In genomic region chr11:110297082-110297725, GRCh38 we compare ENCODE assay signal across 8 cellular contexts. TPM values are rescaled to one million over a fixed set of nuclear protein-coding genes. Genes with fewer than 3 reads are reported as not detected.
DNase-seq lines count a peak whose midpoint lies in the region; ATAC-seq lines count a peak whose summit lies in the region.

No MANE protein-coding gene starts in this region.

- peaks cover 6% of the 10 kb centered on the region for H3K9me3 Mint-ChIP-seq in activated CD4-positive, alpha-beta T cell treated with anti-CD3 and anti-CD28 coated beads, Interleukin-2, amount 10 ng/mL, durations not matched to agents 7 days and 5 days
- H3K9me3 Mint-ChIP-seq in activated naive CD8-positive, alpha-beta T cell treated with anti-CD3 and anti-CD28 coated beads for 36 hours = peaks cover 4% of the 10 kb centered on the region
- H3K9me3 Mint-ChIP-seq in immature natural killer cell = no peaks in the 10 kb centered on the region

- H3K27ac ChIP-seq in temporal lobe (ENCODE audit: low read depth, low read length) = peak overlapping the region; percentile 69

- peaks cover 6% of the 10 kb centered on the region for H3K36me3 Mint-ChIP-seq in activated CD4-positive, alpha-beta T cell treated with anti-CD3 and anti-CD28 coated beads, Interleukin-2, amount 10 ng/mL, durations not matched to agents 7 days and 5 days (ENCODE audit: low read depth)
- peaks cover 7% of the 10 kb centered on the region for H3K36me3 Mint-ChIP-seq in activated naive CD8-positive, alpha-beta T cell treated with anti-CD3 and anti-CD28 coated beads for 36 hours
- H3K36me3 Mint-ChIP-seq in immature natural killer cell = no peaks in the 10 kb centered on the region

- H3K4me1 Mint-ChIP-seq in activated CD4-positive, alpha-beta T cell treated with anti-CD3 and anti-CD28 coated beads, Interleukin-2, amount 10 ng/mL, durations not matched to agents 7 days and 5 days = peaks cover 45% of the 10 kb centered on the region
- peaks cover 35% of the 10 kb centered on the region for H3K4me1 Mint-ChIP-seq in activated naive CD8-positive, alpha-beta T cell treated with anti-CD3 and anti-CD28 coated beads for 36 hours
- H3K4me1 Mint-ChIP-seq in immature natural killer cell = peaks cover 23 to 43% of the 10 kb centered on the region in 2 donors

- no peak for DNase-seq in activated CD4-positive, alpha-beta T cell treated with anti-CD3 and anti-CD28 coated beads, Interleukin-2, amount 10 ng/mL, durations not matched to agents 7 days and 5 days
- no peak for DNase-seq in activated CD4-positive, alpha-beta T cell treated with anti-CD3 and anti-CD28 coated beads for 4 hours
- no peak for DNase-seq in activated naive CD8-positive, alpha-beta T cell treated with anti-CD3 and anti-CD28 coated beads for 36 hours
- DNase-seq in immature natural killer cell (peak in 1 of 3 donors; percentile 5), Kasumi-1 (lab: John Stamatoyannopoulos, UW) (no peak), ecto neural progenitor cell (ENCODE audit: low spot score) (no peak)

- POLR2A ChIA-PET in activated CD4-positive, alpha-beta T cell treated with anti-CD3 and anti-CD28 coated beads, Interleukin-2, amount 10 ng/mL, durations not matched to agents 7 days and 5 days (lab: Charles Lee) = no interaction called here

- peak overlapping the region; percentile 73 for H3K27ac Mint-ChIP-seq in activated CD4-positive, alpha-beta T cell treated with anti-CD3 and anti-CD28 coated beads, Interleukin-2, amount 10 ng/mL, durations not matched to agents 7 days and 5 days
- H3K27ac Mint-ChIP-seq in activated naive CD8-positive, alpha-beta T cell treated with anti-CD3 and anti-CD28 coated beads for 36 hours = peak overlapping the region; percentile 38
- peak overlapping the region in 5 of 6 donors; percentile 20 to 74 (median 38) for H3K27ac Mint-ChIP-seq in immature natural killer cell

- no peak for ATAC-seq in GM18909 (IDR thresholded peaks at IDR 0.05; ENCODE audit: poor library complexity, unreplicated experiment)

- H3K27me3 Mint-ChIP-seq in activated CD4-positive, alpha-beta T cell treated with anti-CD3 and anti-CD28 coated beads, Interleukin-2, amount 10 ng/mL, durations not matched to agents 7 days and 5 days = no peaks in the 10 kb centered on the region
- no peaks in the 10 kb centered on the region for H3K27me3 Mint-ChIP-seq in activated naive CD8-positive, alpha-beta T cell treated with anti-CD3 and anti-CD28 coated beads for 36 hours
- H3K27me3 Mint-ChIP-seq in immature natural killer cell (ENCODE audit: low read depth in 3 of 3) = peaks cover 0 to 5% (median 0%) of the 10 kb centered on the region in 3 donors

- CTCF ChIA-PET in activated CD4-positive, alpha-beta T cell treated with anti-CD3 and anti-CD28 coated beads, Interleukin-2, amount 10 ng/mL, durations not matched to agents 7 days and 5 days (lab: Charles Lee) = interaction anchor here (1.0 to 2.3 kb wide), 7 partner anchors 10 to 52 kb away, joined by 3 to 7 read pairs (median 4); no protein-coding TSS in a partner anchor

- peak overlapping the region; percentile 66 for H3K4me3 Mint-ChIP-seq in activated CD4-positive, alpha-beta T cell treated with anti-CD3 and anti-CD28 coated beads, Interleukin-2, amount 10 ng/mL, durations not matched to agents 7 days and 5 days
- peak overlapping the region; percentile 54 for H3K4me3 Mint-ChIP-seq in activated naive CD8-positive, alpha-beta T cell treated with anti-CD3 and anti-CD28 coated beads for 36 hours
- H3K4me3 Mint-ChIP-seq in immature natural killer cell = peak overlapping the region; percentile 72 to 87 (median 81)

RNA-seq across cellular contexts. Expression of gene RDX, which starts 0.8 kb away (rescaled TPM):
- total RNA-seq in activated CD4-positive, alpha-beta T cell treated with anti-CD3 and anti-CD28 coated beads, Interleukin-2, amount 10 ng/mL, durations not matched to agents 7 days and 5 days = 10 to 100 TPM; 37.6 to 47.1 TPM
- 10 to 100 TPM; 33.7 to 35.6 TPM for total RNA-seq in activated naive CD8-positive, alpha-beta T cell treated with anti-CD3 and anti-CD28 coated beads for 36 hours
- 10 to 100 TPM; 13.0 to 28.5 (median 21.9) TPM for polyA plus RNA-seq in immature natural killer cell
- 67.1 TPM for total RNA-seq in temporal lobe
